13 cellular contexts compared by ENCODE assay signal in the genomic region with DNA sequence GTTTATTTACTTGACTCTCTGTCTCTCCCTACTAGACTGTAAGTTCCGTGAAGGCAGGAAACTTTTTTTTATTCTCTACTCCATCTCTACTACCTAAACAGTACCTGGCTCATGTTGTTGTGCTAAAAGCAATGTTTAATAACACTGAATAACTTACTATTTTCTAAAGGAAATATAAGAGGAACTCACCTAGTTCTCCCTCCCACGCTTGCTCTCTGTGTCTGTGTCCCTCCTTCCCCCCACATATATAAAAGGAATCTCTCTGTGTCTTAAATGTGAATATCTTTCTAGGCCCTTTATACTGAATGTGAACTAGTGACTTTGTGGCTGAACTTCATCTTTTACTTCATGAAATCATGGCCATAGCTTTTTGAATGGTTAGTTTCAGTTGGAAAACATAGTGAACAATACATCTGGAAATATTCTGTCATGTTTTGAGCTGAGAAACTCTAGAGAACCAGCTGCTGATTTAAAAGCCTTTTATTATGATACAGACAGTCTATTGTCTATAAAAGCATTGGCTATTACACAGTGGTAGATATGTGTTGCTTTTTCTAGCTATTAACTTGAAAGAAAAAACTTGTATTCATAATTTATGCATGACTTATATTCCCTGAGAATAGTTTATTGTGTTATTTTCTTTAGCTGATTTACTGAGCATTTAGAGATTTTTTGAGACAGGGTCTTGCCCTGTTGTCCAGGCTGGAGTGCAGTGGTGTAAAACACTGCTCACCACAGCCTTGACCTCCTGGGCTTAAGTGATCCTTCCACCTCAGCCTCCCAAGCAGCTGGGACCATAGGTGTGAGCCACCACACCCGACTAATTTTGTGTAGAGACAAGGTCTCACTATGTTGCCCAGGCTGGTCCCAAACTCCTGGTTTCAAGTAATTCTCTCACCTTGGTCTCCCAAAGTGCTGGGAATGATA. TPM values are rescaled to one million over a fixed set of nuclear protein-coding genes. Genes with fewer than 3 reads are reported as not detected.
DNase-seq lines count a peak whose midpoint lies in the region; ATAC-seq and TF ChIP-seq lines count a peak whose summit lies in the region.
"Had no signal": no experiment of that assay in that cellular context is flagged by ENCODE, and none has a peak within 500 bp of the region (broad histone marks: within the 10 kb centered on the region; RNA-seq: fewer than 3 reads in every experiment).

No MANE protein-coding gene starts in this region.

- H2BK5ac ChIP-seq in trophoblast cell (ENCODE audit: low read depth, low read length, poor library complexity) = no peak overlapping the region

- H3K4me3 ChIP-seq in heart right ventricle = no peak overlapping the region
- H3K4me3 ChIP-seq in coronary artery = no peak overlapping the region
- no peak overlapping the region for H3K4me3 ChIP-seq in trophoblast cell (ENCODE audit: low read depth, low read length)
- peak overlapping the region; percentile 9 to 10 for H3K4me3 ChIP-seq in aorta (ENCODE audit: low read length in 2 of 2)

- DNase-seq in heart right ventricle = no peak
- no peak for DNase-seq in Right ventricle myocardium superior
- DNase-seq in coronary artery (ENCODE audit: low spot score) = no peak
- DNase-seq in trophoblast cell = no peak
- DNase-seq in aorta = no peak
- DNase-seq in stimulated activated CD4-positive, alpha-beta T cell treated with anti-CD3 and anti-CD28 coated beads, Interleukin-15, amount 100 ng/mL, for 24 hours = no peak
- DNase-seq: cerebellar nuclear complex, foreskin keratinocyte, left colon, PC-3, retina had no signal

- H3K27ac ChIP-seq in heart right ventricle (peak overlapping the region; percentile 36 to 83 (median 57)), coronary artery (peak overlapping the region; percentile 59 to 77), trophoblast cell (ENCODE audit: low read depth, low read length) (no peak overlapping the region), aorta (ENCODE audit: low read depth in 1 of 2, low read length in 2 of 2) (peak overlapping the region; percentile 54 to 57)
- H3K27ac ChIP-seq: foreskin keratinocyte had no signal

- H3K79me2 ChIP-seq in trophoblast cell (ENCODE audit: control insufficient read depth, insufficient read depth, low read length, poor library complexity) = peaks cover 2% of the 10 kb centered on the region

- intact Hi-C loops in heart right ventricle (cut with DNase I) = loop anchor here in 3 of 10 donors (5.0 kb wide), 2 partner anchors 38 to 43 kb away; partner anchors contain the start of gene VCL (in 1 of the 3)
- intact Hi-C loops in Right ventricle myocardium superior (cut with DNase I) = no loop called here
- intact Hi-C loops in aorta (cut with DNase I) = no loop called here

- peak in 2 of 8 donors; percentile 8 to 14 for ATAC-seq in heart right ventricle
- ATAC-seq in Right ventricle myocardium superior (ENCODE audit: poor library complexity) = no peak
- no peak for ATAC-seq in aorta (ENCODE audit: low FRiP score)
- no peak for ATAC-seq in HG03378 (IDR thresholded peaks at IDR 0.05; ENCODE audit: unreplicated experiment)
- ATAC-seq in HG03139 (IDR thresholded peaks at IDR 0.05; ENCODE audit: unreplicated experiment) = no peak
- ATAC-seq: foreskin keratinocyte, left colon, PC-3 had no signal

- H3K18ac ChIP-seq in trophoblast cell (ENCODE audit: low read length) = peak overlapping the region; percentile 75

- H3K9ac ChIP-seq in trophoblast cell (ENCODE audit: low read length) = no peak overlapping the region

- H3K4me1 ChIP-seq in heart right ventricle = peaks cover 8 to 58% (median 46%) of the 10 kb centered on the region in 9 donors
- H3K4me1 ChIP-seq in trophoblast cell (ENCODE audit: control insufficient read depth in 1 of 2, insufficient read depth in 2 of 2, low read length in 2 of 2) = no peaks in the 10 kb centered on the region
- peaks cover 0 to 4% of the 10 kb centered on the region in 2 donors for H3K4me1 ChIP-seq in aorta (ENCODE audit: control insufficient read depth in 1 of 2, insufficient read depth in 2 of 2, low read length in 2 of 2)
- H3K4me1 ChIP-seq: foreskin keratinocyte had no signal

- H2AFZ ChIP-seq in trophoblast cell (ENCODE audit: insufficient read depth, low read length, poor library complexity) = no peak overlapping the region

- no peak for TF ChIP-seq CTCF in heart right ventricle (IDR thresholded peaks at IDR 0.05)
- no peak for TF ChIP-seq CTCF in coronary artery (IDR thresholded peaks at IDR 0.05)

- H2AK5ac ChIP-seq in trophoblast cell (ENCODE audit: low read length) = no peak overlapping the region

- no peaks in the 10 kb centered on the region for H3K9me3 ChIP-seq in heart right ventricle
- no peaks in the 10 kb centered on the region for H3K9me3 ChIP-seq in trophoblast cell (ENCODE audit: insufficient read depth, low read depth, low read length)
- H3K9me3 ChIP-seq in aorta (ENCODE audit: control insufficient read depth, low read length) = no peaks in the 10 kb centered on the region

- H3K14ac ChIP-seq in trophoblast cell (ENCODE audit: low read length) = no peak overlapping the region

- H3K23ac ChIP-seq in trophoblast cell (ENCODE audit: low read length) = no peak overlapping the region

- H4K12ac ChIP-seq in trophoblast cell (ENCODE audit: low read depth, low read length) = no peak overlapping the region

- no peak overlapping the region for H3K4me2 ChIP-seq in trophoblast cell (ENCODE audit: low read length)

- H3K36me3 ChIP-seq in heart right ventricle (peaks cover 0 to 48% (median 5%) of the 10 kb centered on the region in 9 donors), trophoblast cell (ENCODE audit: control insufficient read depth in 1 of 2, insufficient read depth in 2 of 2, low read length in 2 of 2) (peaks cover 10 to 15% of the 10 kb centered on the region in 2 experiments), aorta (ENCODE audit: control insufficient read depth in 1 of 2, insufficient read depth in 2 of 2, low read length in 1 of 2) (peaks cover 0 to 2% of the 10 kb centered on the region in 2 donors)

- no peaks in the 10 kb centered on the region for H3K27me3 ChIP-seq in heart right ventricle
- H3K27me3 ChIP-seq in trophoblast cell (ENCODE audit: insufficient read depth, low read length) = no peaks in the 10 kb centered on the region
- no peaks in the 10 kb centered on the region for H3K27me3 ChIP-seq in aorta (ENCODE audit: control insufficient read depth in 1 of 2, insufficient read depth in 2 of 2, low read length in 1 of 2)
- H3K27me3 ChIP-seq: foreskin keratinocyte had no signal

- no peak overlapping the region for H4K91ac ChIP-seq in trophoblast cell (ENCODE audit: low read depth, low read length)

- H2BK120ac ChIP-seq in trophoblast cell (ENCODE audit: insufficient read depth, low read length, poor library complexity) = no peak overlapping the region

- H4K8ac ChIP-seq in trophoblast cell (ENCODE audit: low read depth, low read length) = no peak overlapping the region

- H3K79me1 ChIP-seq in trophoblast cell (ENCODE audit: low read length) = no peaks in the 10 kb centered on the region

- H2BK12ac ChIP-seq in trophoblast cell (ENCODE audit: low read length) = no peak overlapping the region

- peak overlapping the region; percentile 62 for H3K4ac ChIP-seq in trophoblast cell (ENCODE audit: low read depth, low read length)

- 41 to 65% methylated on average over 3 of the region's 3 CpGs for WGBS in heart right ventricle, 2 donors
- WGBS in trophoblast cell (ENCODE audit: extremely low coverage, insufficient coverage, insufficient read length) = no CpG with 5 or more reads among the region's 3 CpGs
- 50 to 54% methylated on average over 3 of the region's 3 CpGs for WGBS in aorta, 2 donors

RNA-seq across cellular contexts. Expression of gene VCL, which starts 42.5 kb away (rescaled TPM):
- total RNA-seq in heart right ventricle = 100 to 1,000 TPM; 210 to 369 (median 251) TPM
- polyA plus RNA-seq in heart right ventricle = 100 to 1,000 TPM; 117 to 190 TPM
- 194 TPM for total RNA-seq in Right ventricle myocardium superior
- 100 and 103 TPM in 2 replicates for polyA plus RNA-seq in trophoblast cell (2013)
- total RNA-seq in aorta = 100 to 1,000 TPM; 312 to 499 TPM
- 100 to 1,000 TPM in 1 of 2 donors, 10 to 100 TPM in 1; 31.6 to 147 TPM for polyA plus RNA-seq in aorta

Comparison
In these comparisons a context has a peak if more than half of its experiments do, and no peak if none do; other contexts are left out.
1. H3K4me3 ChIP-seq: peak in aorta (2 of 2); none in heart right ventricle (0 of 10), coronary artery (single experiment) and trophoblast cell (single experiment).